Comparison of ENCODE assay signal across 6 cellular contexts in genomic region chr12:57429473-57430116, GRCh38. TPM values are rescaled to one million over a fixed set of nuclear protein-coding genes. Genes with fewer than 3 reads are reported as not detected.
A peak's percentile ranks its signal among the peaks of the same experiment; 100 is the strongest.
DNase-seq lines count a peak whose midpoint lies in the region; ATAC-seq and TF ChIP-seq lines count a peak whose summit lies in the region.

No MANE protein-coding gene starts in this region.

- no peaks in the 10 kb centered on the region; the same call in 1 of the 2 replicates for H3K27me3 Mint-ChIP-seq in WTC11 (ENCODE audit: low read depth)

- H3K4me1 ChIP-seq in ES-I3 (ENCODE audit: insufficient read depth, low read length) (peaks cover 3% of the 10 kb centered on the region; the same call in 1 of the 2 replicates), lung (ENCODE audit: control insufficient read depth in 2 of 2, insufficient read depth in 2 of 2, low read length in 2 of 2) (peaks cover 2 to 5% of the 10 kb centered on the region in 2 donors)

- H3K4me1 Mint-ChIP-seq in WTC11 = peaks cover 25% of the 10 kb centered on the region

- H3K9ac ChIP-seq in ES-I3 (ENCODE audit: low read depth, low read length) = peak overlapping the region; percentile 88

- H3K36me3 ChIP-seq in ES-I3 (ENCODE audit: insufficient read depth, low read length) = no peaks in the 10 kb centered on the region
- H3K36me3 ChIP-seq in lung (ENCODE audit: control insufficient read depth in 2 of 2, insufficient read depth in 2 of 2, low read length in 2 of 2) = peaks cover 0 to 3% of the 10 kb centered on the region in 2 donors

- H3K4me3 ChIP-seq in lung = peak overlapping the region; percentile 69

- no peaks in the 10 kb centered on the region for H3K27me3 ChIP-seq in lung (ENCODE audit: control insufficient read depth, insufficient read depth)

- no peak for TF ChIP-seq CTCF in WTC11 (IDR thresholded peaks at IDR 0.05)
- TF ChIP-seq CTCF in lung (IDR thresholded peaks at IDR 0.05; ENCODE audit: control extremely low read depth, extremely low read depth) = no peak

- ATAC-seq in WTC11 (no peak), lung (ENCODE audit: insufficient read depth, low FRiP score) (no peak)

- H3K36me3 Mint-ChIP-seq in WTC11 = peaks cover under 1% of the 10 kb centered on the region

- no peak for DNase-seq in WTC11 (ENCODE audit: low spot score)
- DNase-seq in lung (ENCODE audit: low spot score) = no peak
- no peak for DNase-seq in effector CD8-positive, alpha-beta T cell (lab: John Stamatoyannopoulos, UW)
- no peak for DNase-seq in AG08395 (ENCODE audit: low spot score)
- no peak for DNase-seq in stimulated activated CD4-positive, alpha-beta T cell treated with anti-CD3 and anti-CD28 coated beads, Interleukin-15, amount 100 ng/mL, for 24 hours

- POLR2A ChIA-PET in WTC11 (lab: Charles Lee) = interaction anchor here (0.7 to 1.2 kb wide), 4 partner anchors 23 to 122 kb away, joined by 3 to 9 read pairs (median 6); partner anchors contain the start of genes GLI1 and INHBE

- H3K9me3 Mint-ChIP-seq in WTC11 = no peaks in the 10 kb centered on the region

- CTCF ChIA-PET in WTC11 (lab: Charles Lee) = interaction anchor here (0.6 to 3.4 kb wide), 13 partner anchors 8 to 428 kb away, joined by 3 to 23 read pairs (median 4); partner anchors contain the start of genes GLI1 and INHBE

- peak overlapping the region; percentile 87 to 91 for H3K27ac ChIP-seq in lung (ENCODE audit: low read depth in 1 of 2, low read length in 1 of 2)

- H3K9me3 ChIP-seq in ES-I3 (ENCODE audit: control insufficient read depth, insufficient read depth, low read length) = no peaks in the 10 kb centered on the region
- H3K9me3 ChIP-seq in lung (ENCODE audit: control insufficient read depth in 2 of 2, insufficient read depth in 1 of 2, low read length in 1 of 2) = no peaks in the 10 kb centered on the region

- H3K27ac Mint-ChIP-seq in WTC11 = peak overlapping the region; percentile 96

- peak overlapping the region; percentile 88 for H3K4me3 Mint-ChIP-seq in WTC11

- WGBS in lung, 2 donors = 30 to 38% methylated on average over 9 of the region's 9 CpGs

TF ChIP-seq in WTC11, 78 proteins besides CTCF, POLR2A, EP300 and RAD21:
- TF ChIP-seq ZNF416 (CRISPR knock-in tag; IDR thresholded peaks at IDR 0.05) = no peak
- no peak for TF ChIP-seq TP53 (CRISPR knock-in tag; IDR thresholded peaks at IDR 0.05)
- no peak for TF ChIP-seq SP1 (CRISPR knock-in tag; conservative IDR thresholded peaks at IDR 0.05)
- TF ChIP-seq, protein P1, sequence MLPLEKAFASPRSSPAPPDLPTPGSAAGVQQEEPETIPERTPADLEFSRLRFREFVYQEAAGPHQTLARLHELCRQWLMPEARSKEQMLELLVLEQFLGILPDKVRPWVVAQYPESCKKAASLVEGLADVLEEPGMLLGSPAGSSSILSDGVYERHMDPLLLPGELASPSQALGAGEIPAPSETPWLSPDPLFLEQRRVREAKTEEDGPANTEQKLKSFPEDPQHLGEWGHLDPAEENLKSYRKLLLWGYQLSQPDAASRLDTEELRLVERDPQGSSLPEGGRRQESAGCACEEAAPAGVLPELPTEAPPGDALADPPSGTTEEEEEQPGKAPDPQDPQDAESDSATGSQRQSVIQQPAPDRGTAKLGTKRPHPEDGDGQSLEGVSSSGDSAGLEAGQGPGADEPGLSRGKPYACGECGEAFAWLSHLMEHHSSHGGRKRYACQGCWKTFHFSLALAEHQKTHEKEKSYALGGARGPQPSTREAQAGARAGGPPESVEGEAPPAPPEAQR (CRISPR knock-in tag; IDR thresholded peaks at IDR 0.05) = no peak
- no peak for TF ChIP-seq KAT7 (CRISPR knock-in tag; IDR thresholded peaks at IDR 0.05; ENCODE audit: borderline replicate concordance)
- no peak for TF ChIP-seq TEAD4 (CRISPR knock-in tag; IDR thresholded peaks at IDR 0.05)
- TF ChIP-seq ESRRA (CRISPR knock-in tag; IDR thresholded peaks at IDR 0.05; ENCODE audit: borderline replicate concordance) = no peak
- TF ChIP-seq, protein P2, sequence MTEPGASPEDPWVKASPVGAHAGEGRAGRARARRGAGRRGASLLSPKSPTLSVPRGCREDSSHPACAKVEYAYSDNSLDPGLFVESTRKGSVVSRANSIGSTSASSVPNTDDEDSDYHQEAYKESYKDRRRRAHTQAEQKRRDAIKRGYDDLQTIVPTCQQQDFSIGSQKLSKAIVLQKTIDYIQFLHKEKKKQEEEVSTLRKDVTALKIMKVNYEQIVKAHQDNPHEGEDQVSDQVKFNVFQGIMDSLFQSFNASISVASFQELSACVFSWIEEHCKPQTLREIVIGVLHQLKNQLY (CRISPR knock-in tag; IDR thresholded peaks at IDR 0.05) = no peak
- TF ChIP-seq FOXK1 (CRISPR knock-in tag; IDR thresholded peaks at IDR 0.05) = no peak
TF ChIP-seq in WTC11: peak in this region for 0.

RNA-seq across cellular contexts. Expression of gene R3HDM2, which starts 1.2 kb away (rescaled TPM):
- total RNA-seq in WTC11 (2021) (34.7 to 39.8 TPM (median 37.5 TPM) in 3 replicates), lung (10 to 100 TPM; 41.9 to 60.7 TPM)
- 10 to 100 TPM; 18.1 to 19.4 TPM for polyA plus RNA-seq in lung

RNA-seq across cellular contexts. Expression of gene INHBC, which starts 5.0 kb away (rescaled TPM):
- total RNA-seq in WTC11 (2021) (0.09 to 0.20 TPM (median 0.16 TPM) in 3 replicates), lung (not detected)
- polyA plus RNA-seq in lung = under 1 TPM in 1 of 2 donors, not detected in 1; 0.02 TPM

RNA-seq across cellular contexts. Expression of gene INHBE, which starts 25.5 kb away (rescaled TPM):
- total RNA-seq in WTC11 (2021) (3.2 to 5.0 TPM (median 3.3 TPM) in 3 replicates), lung (under 1 TPM in 1 of 2 donors, not detected in 1; 0.12 TPM)
- not detected for polyA plus RNA-seq in lung

RNA-seq across cellular contexts. Expression of gene GLI1, which starts 30.0 kb away (rescaled TPM):
- total RNA-seq in WTC11 (2021) (16.2 to 19.1 TPM (median 16.7 TPM) in 3 replicates), lung (1 to 10 TPM; 2.4 to 5.7 TPM)
- polyA plus RNA-seq in lung = 1 to 10 TPM in 1 of 2 donors, under 1 TPM in 1; 0.74 to 1.7 TPM

RNA-seq across cellular contexts. Expression of gene ARHGAP9, which starts 50.1 kb away (rescaled TPM):
- total RNA-seq in WTC11 (2021) (3.6 to 3.9 TPM (median 3.8 TPM) in 3 replicates), lung (10 to 100 TPM; 14.7 to 40.0 TPM)
- 10 to 100 TPM; 26.2 to 62.1 TPM for polyA plus RNA-seq in lung
